8 cellular contexts compared by ENCODE assay signal in genomic region chr3:138118863-138119766, GRCh38. TPM values are rescaled to one million over a fixed set of nuclear protein-coding genes. Genes with fewer than 3 reads are reported as not detected.
DNase-seq lines count a peak whose midpoint lies in the region; ATAC-seq and TF ChIP-seq lines count a peak whose summit lies in the region.

No MANE protein-coding gene starts in this region.

- peaks cover 0 to 1% of the 10 kb centered on the region in 2 donors for H3K36me3 Mint-ChIP-seq in activated T-cell treated with anti-CD3 and anti-CD28 coated beads, Interleukin-2, amount 50 U/mL, for 72 hours (ENCODE audit: insufficient read depth in 2 of 2)

- peaks cover 7% of the 10 kb centered on the region for H3K4me1 ChIP-seq in upper lobe of right lung

- intact Hi-C loops in upper lobe of right lung (cut with DNase I): loop anchor here (5.0 kb wide), 1 partner anchor 47 kb away; no protein-coding TSS in a partner anchor

- H3K27me3 ChIP-seq in upper lobe of right lung: no peaks in the 10 kb centered on the region

- H3K27ac ChIP-seq in upper lobe of right lung: peak overlapping the region; percentile 27

- no peak overlapping the region for H3K4me3 ChIP-seq in fibroblast of villous mesenchyme (ENCODE audit: low read depth, low read length)
- H3K4me3 ChIP-seq in upper lobe of right lung: no peak overlapping the region

- peaks cover 13% of the 10 kb centered on the region for H3K4me1 Mint-ChIP-seq in activated T-cell treated with anti-CD3 and anti-CD28 coated beads, Interleukin-2, amount 50 U/mL, for 72 hours (ENCODE audit: low read depth)

- ATAC-seq in GM21723 (IDR thresholded peaks at IDR 0.05; ENCODE audit: unreplicated experiment): peak; percentile 75
- peak; percentile 72 to 74 for ATAC-seq in activated T-cell treated with anti-CD3 and anti-CD28 coated beads, Interleukin-2, amount 50 U/mL, for 72 hours (replicated peaks in 1 of 2)
- peak; percentile 82 for ATAC-seq in upper lobe of right lung

- no peak overlapping the region for H3K4me3 Mint-ChIP-seq in activated T-cell treated with anti-CD3 and anti-CD28 coated beads, Interleukin-2, amount 50 U/mL, for 72 hours

- TF ChIP-seq CTCF in fibroblast of villous mesenchyme (IDR thresholded peaks at IDR 0.05; ENCODE audit: insufficient read depth, low read depth, low read length): peak; percentile 93
- TF ChIP-seq CTCF in upper lobe of right lung (IDR thresholded peaks at IDR 0.05): peak; percentile 80

- no peaks in the 10 kb centered on the region for H3K9me3 Mint-ChIP-seq in activated T-cell treated with anti-CD3 and anti-CD28 coated beads, Interleukin-2, amount 50 U/mL, for 72 hours

- no peaks in the 10 kb centered on the region for H3K9me3 ChIP-seq in upper lobe of right lung

- DNase-seq in DMS79 (lab: John Stamatoyannopoulos, UW) (peak; percentile 36), Kasumi-1 (lab: John Stamatoyannopoulos, UW) (peak; percentile 72 to 79), OCI-M1 (lab: John Stamatoyannopoulos, UW) (peak; percentile 79), fibroblast of villous mesenchyme (ENCODE audit: low read depth) (peak; percentile 78), nucleus accumbens (lab: John Stamatoyannopoulos, UW) (peak in 46 of 56 donors; percentile 4 to 83 (median 38)), upper lobe of right lung (peak; percentile 77)
- peak; percentile 65 to 70 for DNase-seq in activated T-cell treated with anti-CD3 and anti-CD28 coated beads, Interleukin-2, amount 50 U/mL, for 72 hours

- no peak overlapping the region for H3K27ac Mint-ChIP-seq in activated T-cell treated with anti-CD3 and anti-CD28 coated beads, Interleukin-2, amount 50 U/mL, for 72 hours

- H3K27me3 Mint-ChIP-seq in activated T-cell treated with anti-CD3 and anti-CD28 coated beads, Interleukin-2, amount 50 U/mL, for 72 hours (ENCODE audit: low read depth): peaks cover 39% of the 10 kb centered on the region

- H3K36me3 ChIP-seq in upper lobe of right lung: no peaks in the 10 kb centered on the region

RNA-seq across cellular contexts. Expression of gene DZIP1L, which starts 3.7 kb away (rescaled TPM):
- total RNA-seq in activated T-cell treated with anti-CD3 and anti-CD28 coated beads, Interleukin-2, amount 50 U/mL, for 72 hours: under 1 TPM; 0.23 to 0.46 TPM
- 51.5 and 52.7 TPM in 2 replicates for total RNA-seq in fibroblast of villous mesenchyme
- 8.1 TPM for total RNA-seq in upper lobe of right lung

RNA-seq across cellular contexts. Expression of gene A4GNT, which starts 13.1 kb away (rescaled TPM):
- not detected for total RNA-seq in activated T-cell treated with anti-CD3 and anti-CD28 coated beads, Interleukin-2, amount 50 U/mL, for 72 hours
- total RNA-seq in fibroblast of villous mesenchyme (under 0.01 TPM in 1 of 2 replicates, not detected in the other), upper lobe of right lung (not detected)

RNA-seq across cellular contexts. Expression of gene DBR1, which starts 55.6 kb away (rescaled TPM):
- total RNA-seq in activated T-cell treated with anti-CD3 and anti-CD28 coated beads, Interleukin-2, amount 50 U/mL, for 72 hours: 10 to 100 TPM; 22.0 TPM
- total RNA-seq in fibroblast of villous mesenchyme (12.9 and 16.8 TPM in 2 replicates), upper lobe of right lung (14.8 TPM)
